ENCODE assay signal across 16 cellular contexts in genomic region chr7:94067506-94067905, GRCh38.
A peak's percentile ranks its signal among the peaks of the same experiment; 100 is the strongest.
DNase-seq lines count a peak whose midpoint lies in the region; ATAC-seq and TF ChIP-seq lines count a peak whose summit lies in the region.
"Had no signal": no experiment of that assay in that cellular context is flagged by ENCODE, and none has a peak within 500 bp of the region (broad histone marks: within the 10 kb centered on the region; RNA-seq: fewer than 3 reads in every experiment).

No MANE protein-coding gene starts in this region.

- no peaks in the 10 kb centered on the region for H3K9me2 ChIP-seq in OCI-LY1 (ENCODE audit: low read depth, low read length)

- no peak overlapping the region for H2BK15ac ChIP-seq in mesenchymal stem cell (ENCODE audit: low read depth, poor library complexity, severe bottlenecking)

- H4K20me1 ChIP-seq in OCI-LY1 (ENCODE audit: insufficient read depth, low read length), result no peaks in the 10 kb centered on the region

- H3K36me3 ChIP-seq in OCI-LY1 (ENCODE audit: insufficient read depth, low read length) (peaks cover 30% of the 10 kb centered on the region), mesenchymal stem cell (ENCODE audit: control insufficient read depth in 1 of 2, insufficient read depth in 2 of 2, low read depth in 1 of 2, low read length in 2 of 2) (no peaks in the 10 kb centered on the region), upper lobe of left lung (no peaks in the 10 kb centered on the region)
- H3K36me3 ChIP-seq: SJSA1 had no signal

- no peak for TF ChIP-seq POLR2A in upper lobe of left lung (IDR thresholded peaks at IDR 0.05)

- peak overlapping the region; percentile 56 to 84 for H2BK12ac ChIP-seq in mesenchymal stem cell (ENCODE audit: low read length in 2 of 2)

- peak overlapping the region; percentile 59 to 66 for H3K18ac ChIP-seq in mesenchymal stem cell (ENCODE audit: low read depth in 1 of 2, low read length in 2 of 2)

- H3K9me3 ChIP-seq in OCI-LY1 (ENCODE audit: low read length), result no peaks in the 10 kb centered on the region
- no peaks in the 10 kb centered on the region for H3K9me3 ChIP-seq in mesenchymal stem cell (ENCODE audit: control insufficient read depth, low read length)
- H3K9me3 ChIP-seq in upper lobe of left lung, result no peaks in the 10 kb centered on the region
- H3K9me3 ChIP-seq: SJSA1 had no signal

- H3K4ac ChIP-seq in mesenchymal stem cell (ENCODE audit: low read depth in 1 of 2, low read length in 2 of 2), result peak overlapping the region in 1 of 2 experiments; percentile 43

- peak overlapping the region; percentile 53 for H2AK5ac ChIP-seq in mesenchymal stem cell (ENCODE audit: low read length, severe bottlenecking)

- H3K27ac ChIP-seq in OCI-LY1 (ENCODE audit: low read depth, low read length, poor library complexity, severe bottlenecking), result peak overlapping the region; percentile 48
- peak overlapping the region; percentile 53 for H3K27ac ChIP-seq in mesenchymal stem cell (ENCODE audit: low read length, poor library complexity, severe bottlenecking)
- no peak overlapping the region for H3K27ac ChIP-seq in upper lobe of left lung
- H3K27ac ChIP-seq: SJSA1 had no signal

- no peak overlapping the region for H2BK120ac ChIP-seq in mesenchymal stem cell (ENCODE audit: low read depth, low read length)

- H3K27me3 ChIP-seq in OCI-LY1 (ENCODE audit: insufficient read depth, low read length) (no peaks in the 10 kb centered on the region), mesenchymal stem cell (ENCODE audit: control insufficient read depth in 1 of 2, insufficient read depth in 1 of 2, low read length in 2 of 2) (no peaks in the 10 kb centered on the region), upper lobe of left lung (no peaks in the 10 kb centered on the region)
- H3K27me3 ChIP-seq: SJSA1 had no signal

- H3F3A ChIP-seq in OCI-LY1 (ENCODE audit: insufficient read depth, low read length), result no peaks in the 10 kb centered on the region

- H3K79me1 ChIP-seq in mesenchymal stem cell (replicated peaks; ENCODE audit: low read length, poor library complexity, severe bottlenecking), result no peaks in the 10 kb centered on the region

- no peak overlapping the region for H4K91ac ChIP-seq in mesenchymal stem cell (ENCODE audit: low read length)

- no peak overlapping the region for H3K23ac ChIP-seq in mesenchymal stem cell (ENCODE audit: low read length in 2 of 2)

- DNase-seq in AG10803 (ENCODE audit: low read depth), result peak; percentile 73
- DNase-seq in epithelial cell of esophagus (ENCODE audit: low read depth), result peak; percentile 29
- peak; percentile 36 for DNase-seq in mesenchymal stem cell
- no peak for DNase-seq in GM13977 (ENCODE audit: low spot score)
- DNase-seq in HPDE6-E6E7 (ENCODE audit: extremely low spot score), result no peak
- no peak for DNase-seq in upper lobe of left lung
- DNase-seq: DMS53, NCI-H1092 treated with DMSO at 0.1 percent for 48 hours, NCI-H1694, NCI-H446, NCI-H748 treated with DMSO at 0.1 percent for 48 hours had no signal

- H3K14ac ChIP-seq in mesenchymal stem cell (ENCODE audit: low read length in 2 of 2), result no peak overlapping the region

- H3K79me2 ChIP-seq in OCI-LY1 (ENCODE audit: insufficient read depth, low read length), result no peaks in the 10 kb centered on the region

- H3K4me1 ChIP-seq in OCI-LY1 (ENCODE audit: insufficient read depth, low read length, severe bottlenecking) (peaks cover 71% of the 10 kb centered on the region), mesenchymal stem cell (ENCODE audit: control insufficient read depth, insufficient read depth, low read depth, low read length) (peaks cover 4% of the 10 kb centered on the region), upper lobe of left lung (no peaks in the 10 kb centered on the region)

- no peak overlapping the region for H4K8ac ChIP-seq in mesenchymal stem cell (ENCODE audit: low read length)

- no peak for TF ChIP-seq EP300 in upper lobe of left lung (IDR thresholded peaks at IDR 0.05)

- WGBS in mesenchymal stem cell, result 48% methylated on average over 1 of the region's 3 CpGs
- 87 to 89% methylated on average over 3 of the region's 3 CpGs for WGBS in upper lobe of left lung, 2 donors

- TF ChIP-seq CTCF in AG10803 (conservative IDR thresholded peaks at IDR 0.05; ENCODE audit: low read length), result no peak
- TF ChIP-seq CTCF in OCI-LY1 (IDR thresholded peaks at IDR 0.05; ENCODE audit: low read length), result no peak
- TF ChIP-seq CTCF in epithelial cell of esophagus (IDR thresholded peaks at IDR 0.05; ENCODE audit: insufficient read depth, low read depth, low read length, missing control alignments), result no peak
- TF ChIP-seq CTCF in GM13977 (IDR thresholded peaks at IDR 0.05; ENCODE audit: extremely low read depth, insufficient read depth, missing control alignments), result no peak
- no peak for TF ChIP-seq CTCF in upper lobe of left lung (IDR thresholded peaks at IDR 0.05)

- no peak overlapping the region for H3K9ac ChIP-seq in OCI-LY1 (ENCODE audit: low read length)
- H3K9ac ChIP-seq in mesenchymal stem cell (ENCODE audit: low read length), result peak overlapping the region; percentile 65

- H3K4me2 ChIP-seq in OCI-LY1 (ENCODE audit: low read length) (peak overlapping the region; percentile 14; the same call in 1 of the 2 replicates), mesenchymal stem cell (ENCODE audit: low read length, poor library complexity, severe bottlenecking) (no peak overlapping the region)

- H3K4me3 ChIP-seq in AG10803 (ENCODE audit: low read length) (no peak overlapping the region), OCI-LY1 (ENCODE audit: low read depth, low read length, poor library complexity, severe bottlenecking) (no peak overlapping the region), epithelial cell of esophagus (ENCODE audit: low read length) (no peak overlapping the region), mesenchymal stem cell (ENCODE audit: insufficient read depth in 1 of 2, low read depth in 1 of 2, low read length in 2 of 2) (peak overlapping the region in 1 of 2 experiments; percentile 6), upper lobe of left lung (no peak overlapping the region)
- H3K4me3 ChIP-seq: GM12878, K562, SJSA1 had no signal

- in situ Hi-C loops in GM13977 (cut with MboI; ENCODE audit: low pct_unique_long_range_greater_than_20kb, low sequenced_read_pairs, unreplicated experiment), result no loop called here

- H2BK5ac ChIP-seq in mesenchymal stem cell (ENCODE audit: low read depth, low read length, poor library complexity, severe bottlenecking), result no peak overlapping the region

- ATAC-seq in upper lobe of left lung (ENCODE audit: low FRiP score in 2 of 2), result no peak
- ATAC-seq in GM19351 (IDR thresholded peaks at IDR 0.05; ENCODE audit: unreplicated experiment), result no peak
- ATAC-seq: K562 had no signal

- no peak overlapping the region for H2AFZ ChIP-seq in OCI-LY1 (ENCODE audit: low read length)
- H2AFZ ChIP-seq in mesenchymal stem cell (ENCODE audit: low read depth, low read length), result no peak overlapping the region

Comparison
In these comparisons a context has a peak if more than half of its experiments do, and no peak if none do; other contexts are left out.
1. DNase-seq: peak in AG10803 (single experiment), epithelial cell of esophagus (single experiment) and mesenchymal stem cell (single experiment); none in GM13977 (single experiment), HPDE6-E6E7 (single experiment) and upper lobe of left lung (0 of 2).
2. H3K27ac ChIP-seq: peak in OCI-LY1 (single experiment) and mesenchymal stem cell (single experiment); none in upper lobe of left lung (0 of 4).